Comparison of ENCODE assay signal across 16 cellular contexts in genomic region chr9:38295751-38296150, GRCh38.
DNase-seq lines count a peak whose midpoint lies in the region; ATAC-seq and TF ChIP-seq lines count a peak whose summit lies in the region.
"Had no signal": no experiment of that assay in that cellular context is flagged by ENCODE, and none has a peak within 500 bp of the region (broad histone marks: within the 10 kb centered on the region; RNA-seq: fewer than 3 reads in every experiment).

No MANE protein-coding gene starts in this region.

- H3K4me3 ChIP-seq in breast epithelium, result no peak overlapping the region
- H3K4me3 ChIP-seq in naive thymus-derived CD4-positive, alpha-beta T cell (ENCODE audit: low read length), result no peak overlapping the region
- H3K4me3 ChIP-seq: BLaER1, HAP-1 had no signal

- no TSS peak for BruUV-seq in MCF 10A (replicated peaks; lab: Mats Ljungman, UMichigan)

- H3K4me3 Mint-ChIP-seq in MCF 10A (ENCODE audit: unreplicated experiment) (no peak overlapping the region), chondrocyte (ENCODE audit: unreplicated experiment) (no peak overlapping the region)
- no peak overlapping the region for H3K4me3 Mint-ChIP-seq in naive thymus-derived CD4-positive, alpha-beta T cell
- H3K4me3 Mint-ChIP-seq: CD8-positive, alpha-beta memory T cell had no signal

- no peaks in the 10 kb centered on the region for H3K36me3 ChIP-seq in breast epithelium
- no peaks in the 10 kb centered on the region for H3K36me3 ChIP-seq in naive thymus-derived CD4-positive, alpha-beta T cell (ENCODE audit: control insufficient read depth in 2 of 3, insufficient read depth in 3 of 3, low read length in 3 of 3)
- H3K36me3 ChIP-seq: BLaER1, HAP-1 had no signal

- TF ChIP-seq CTCF in MCF 10A (IDR thresholded peaks at IDR 0.05; ENCODE audit: unreplicated experiment), result no peak
- TF ChIP-seq CTCF in breast epithelium (IDR thresholded peaks at IDR 0.05), result no peak
- no peak for TF ChIP-seq CTCF in chondrocyte (IDR thresholded peaks at IDR 0.05)
- no peak for TF ChIP-seq CTCF in foreskin keratinocyte (conservative IDR thresholded peaks at IDR 0.05)

- CTCF ChIA-PET in MCF 10A (lab: Yijun Ruan, JAX), result interaction anchor here (0.9 kb wide), 1 partner anchor 10 kb away, joined by 3 read pairs; no protein-coding TSS in a partner anchor
- CTCF ChIA-PET in naive thymus-derived CD4-positive, alpha-beta T cell (lab: Charles Lee), result no interaction called here

- no peaks in the 10 kb centered on the region for H3K9me3 Mint-ChIP-seq in MCF 10A (ENCODE audit: unreplicated experiment)
- H3K9me3 Mint-ChIP-seq in chondrocyte (ENCODE audit: low read depth), result peaks cover 1% of the 10 kb centered on the region
- no peaks in the 10 kb centered on the region for H3K9me3 Mint-ChIP-seq in naive thymus-derived CD4-positive, alpha-beta T cell
- H3K9me3 Mint-ChIP-seq: CD8-positive, alpha-beta memory T cell had no signal

- H3K27me3 ChIP-seq in breast epithelium, result no peaks in the 10 kb centered on the region
- H3K27me3 ChIP-seq in foreskin keratinocyte, result peaks cover 35% of the 10 kb centered on the region
- H3K27me3 ChIP-seq in naive thymus-derived CD4-positive, alpha-beta T cell (ENCODE audit: control insufficient read depth in 2 of 2, insufficient read depth in 2 of 2, low read length in 2 of 2), result no peaks in the 10 kb centered on the region
- H3K27me3 ChIP-seq: BLaER1 had no signal

- H3K27me3 Mint-ChIP-seq in MCF 10A (ENCODE audit: insufficient read depth, unreplicated experiment) (no peaks in the 10 kb centered on the region), chondrocyte (ENCODE audit: low read depth) (peaks cover 15% of the 10 kb centered on the region)
- H3K27me3 Mint-ChIP-seq in naive thymus-derived CD4-positive, alpha-beta T cell, result peaks cover 0 to 14% (median 0%) of the 10 kb centered on the region in 5 donors

- no peaks in the 10 kb centered on the region for H3K9me3 ChIP-seq in breast epithelium
- H3K9me3 ChIP-seq in naive thymus-derived CD4-positive, alpha-beta T cell (ENCODE audit: control insufficient read depth in 2 of 3, low read length in 3 of 3), result no peaks in the 10 kb centered on the region
- H3K9me3 ChIP-seq: BLaER1, Caco-2, HAP-1 had no signal

- H3K4me1 Mint-ChIP-seq in MCF 10A (ENCODE audit: insufficient read depth, unreplicated experiment), result no peaks in the 10 kb centered on the region
- no peaks in the 10 kb centered on the region for H3K4me1 Mint-ChIP-seq in chondrocyte (ENCODE audit: low read depth)
- H3K4me1 Mint-ChIP-seq in naive thymus-derived CD4-positive, alpha-beta T cell, result no peaks in the 10 kb centered on the region
- H3K4me1 Mint-ChIP-seq: CD8-positive, alpha-beta memory T cell had no signal

- H3K36me3 Mint-ChIP-seq in MCF 10A (ENCODE audit: insufficient read depth, unreplicated experiment), result no peaks in the 10 kb centered on the region
- H3K36me3 Mint-ChIP-seq in chondrocyte (ENCODE audit: low read depth), result no peaks in the 10 kb centered on the region
- no peaks in the 10 kb centered on the region for H3K36me3 Mint-ChIP-seq in naive thymus-derived CD4-positive, alpha-beta T cell
- H3K36me3 Mint-ChIP-seq: CD8-positive, alpha-beta memory T cell had no signal

- ATAC-seq in foreskin keratinocyte, result peak; percentile 79
- ATAC-seq in naive thymus-derived CD4-positive, alpha-beta T cell, result no peak
- no peak for ATAC-seq in HG03378 (IDR thresholded peaks at IDR 0.05; ENCODE audit: unreplicated experiment)
- ATAC-seq: HepG2 had no signal

- POLR2A ChIA-PET in MCF 10A (lab: Yijun Ruan, JAX), result no interaction called here
- POLR2A ChIA-PET in naive thymus-derived CD4-positive, alpha-beta T cell (lab: Charles Lee), result no interaction called here

- no peaks in the 10 kb centered on the region for H3K4me1 ChIP-seq in breast epithelium
- H3K4me1 ChIP-seq in foreskin keratinocyte, result no peaks in the 10 kb centered on the region
- H3K4me1 ChIP-seq in naive thymus-derived CD4-positive, alpha-beta T cell (ENCODE audit: control insufficient read depth in 2 of 2, insufficient read depth in 2 of 2, low read length in 2 of 2), result no peaks in the 10 kb centered on the region
- H3K4me1 ChIP-seq: Caco-2, HAP-1 had no signal

- no peak for TF ChIP-seq POLR2A in breast epithelium (IDR thresholded peaks at IDR 0.05)

- peak; percentile 13 for DNase-seq in MCF 10A (ENCODE audit: unreplicated experiment)
- no peak for DNase-seq in breast epithelium (ENCODE audit: low spot score in 2 of 2)
- DNase-seq in chondrocyte (ENCODE audit: low spot score), result no peak
- DNase-seq in foreskin keratinocyte, result peak; percentile 77 to 94
- no peak for DNase-seq in naive thymus-derived CD4-positive, alpha-beta T cell
- no peak for DNase-seq in NCI-H226
- DNase-seq: AML-193; Caco-2; CD8-positive, alpha-beta memory T cell; DMS53; GOT3 had no signal

- no peak overlapping the region for H3K27ac ChIP-seq in breast epithelium
- H3K27ac ChIP-seq in foreskin keratinocyte, result no peak overlapping the region
- H3K27ac ChIP-seq in naive thymus-derived CD4-positive, alpha-beta T cell (ENCODE audit: low read depth, low read length), result no peak overlapping the region
- H3K27ac ChIP-seq: 22Rv1, BLaER1 had no signal

- H3K27ac Mint-ChIP-seq in MCF 10A (ENCODE audit: low read depth, unreplicated experiment) (no peak overlapping the region), chondrocyte (ENCODE audit: unreplicated experiment) (peak overlapping the region; percentile 13)
- H3K27ac Mint-ChIP-seq in naive thymus-derived CD4-positive, alpha-beta T cell, result no peak overlapping the region
- H3K27ac Mint-ChIP-seq: CD8-positive, alpha-beta memory T cell had no signal

- intact Hi-C loops in MCF 10A (cut with micrococcal nuclease) (no loop called here), breast epithelium (cut with DNase I; ENCODE audit: low total_unique reads) (no loop called here)
- intact Hi-C loops in naive thymus-derived CD4-positive, alpha-beta T cell (cut with micrococcal nuclease), result no loop called here

Comparison
In these comparisons a context has a peak if more than half of its experiments do, and no peak if none do; other contexts are left out.
1. DNase-seq: peak in MCF 10A (single experiment) and foreskin keratinocyte (2 of 2); none in breast epithelium (0 of 2), chondrocyte (single experiment), naive thymus-derived CD4-positive, alpha-beta T cell (0 of 9) and NCI-H226 (single experiment).